In genomic region chr2:199775297-199775696, GRCh38 we compare ENCODE assay signal across 20 cellular contexts.
A peak's percentile ranks its signal among the peaks of the same experiment; 100 is the strongest.
DNase-seq lines count a peak whose midpoint lies in the region; TF ChIP-seq lines count a peak whose summit lies in the region.
"Had no signal": no experiment of that assay in that cellular context is flagged by ENCODE, and none has a peak within 500 bp of the region (broad histone marks: within the 10 kb centered on the region; RNA-seq: fewer than 3 reads in every experiment).

No MANE protein-coding gene starts in this region.

- H3K9me3 ChIP-seq in GM23248 (ENCODE audit: low read depth) (no peaks in the 10 kb centered on the region), esophagus muscularis mucosa (no peaks in the 10 kb centered on the region), mesodermal cell (ENCODE audit: control insufficient read depth, low read length) (no peaks in the 10 kb centered on the region), colonic mucosa (no peaks in the 10 kb centered on the region)
- H3K9me3 ChIP-seq: SK-N-SH had no signal

- no peaks in the 10 kb centered on the region for H3K27me3 Mint-ChIP-seq in activated naive CD8-positive, alpha-beta T cell treated with anti-CD3 and anti-CD28 coated beads for 36 hours

- no peaks in the 10 kb centered on the region for H3K4me1 Mint-ChIP-seq in activated naive CD8-positive, alpha-beta T cell treated with anti-CD3 and anti-CD28 coated beads for 36 hours

- H3K4me1 ChIP-seq in GM23248 (ENCODE audit: insufficient read depth) (no peaks in the 10 kb centered on the region), esophagus muscularis mucosa (no peaks in the 10 kb centered on the region), mesodermal cell (ENCODE audit: control insufficient read depth, insufficient read depth, low read length, poor library complexity, severe bottlenecking) (peaks cover 9% of the 10 kb centered on the region), colonic mucosa (no peaks in the 10 kb centered on the region)

- peaks cover 1% of the 10 kb centered on the region for H3K9me3 Mint-ChIP-seq in activated naive CD8-positive, alpha-beta T cell treated with anti-CD3 and anti-CD28 coated beads for 36 hours
- H3K9me3 Mint-ChIP-seq: CD8-positive, alpha-beta T cell had no signal

- H3K4me3 Mint-ChIP-seq in activated naive CD8-positive, alpha-beta T cell treated with anti-CD3 and anti-CD28 coated beads for 36 hours, result no peak overlapping the region
- H3K4me3 Mint-ChIP-seq: CD8-positive, alpha-beta T cell had no signal

- no peaks in the 10 kb centered on the region for H3K9me2 ChIP-seq in GM23248 (ENCODE audit: insufficient read depth)
- H3K9me2 ChIP-seq: SK-N-SH had no signal

- H3F3A ChIP-seq in GM23248 (ENCODE audit: insufficient read depth), result no peaks in the 10 kb centered on the region

- H3K27ac ChIP-seq in GM23248 (no peak overlapping the region), esophagus muscularis mucosa (replicated peaks in 1 of 4) (no peak overlapping the region), mesodermal cell (ENCODE audit: low read depth, low read length, severe bottlenecking) (peak overlapping the region; percentile 13), colonic mucosa (no peak overlapping the region)
- H3K27ac ChIP-seq: BLaER1 treated with 17β-estradiol and CSF1 and Interleukin-3, amounts not matched to agents 10 nM and 100 nM had no signal

- H4K20me1 ChIP-seq in GM23248 (ENCODE audit: insufficient read depth), result no peaks in the 10 kb centered on the region
- H4K20me1 ChIP-seq: BLaER1 treated with 17β-estradiol and CSF1 and Interleukin-3, amounts not matched to agents 10 nM and 100 nM had no signal

- no peak overlapping the region for H2AFZ ChIP-seq in GM23248

- no peaks in the 10 kb centered on the region for H3K36me3 Mint-ChIP-seq in activated naive CD8-positive, alpha-beta T cell treated with anti-CD3 and anti-CD28 coated beads for 36 hours
- H3K36me3 Mint-ChIP-seq: CD8-positive, alpha-beta T cell had no signal

- no peak overlapping the region for H3K27ac Mint-ChIP-seq in activated naive CD8-positive, alpha-beta T cell treated with anti-CD3 and anti-CD28 coated beads for 36 hours
- H3K27ac Mint-ChIP-seq: CD8-positive, alpha-beta T cell had no signal

- no peaks in the 10 kb centered on the region for H3K79me2 ChIP-seq in GM23248 (ENCODE audit: insufficient read depth)

- 57 to 62% methylated on average over 3 of the region's 3 CpGs for WGBS in GM23248 (ENCODE audit: low coverage in 1 of 2, low lambda C conversion rate in 2 of 2, missing lambda C conversion rate in 2 of 2), 2 experiments
- WGBS in esophagus muscularis mucosa, result 78% methylated on average over 3 of the region's 3 CpGs
- 55 to 90% methylated on average over 1 to 3 of the region's 3 CpGs for WGBS in mesodermal cell (ENCODE audit: insufficient coverage in 2 of 2), 2 experiments

- in situ Hi-C loops in GM23248 (cut with MboI), result no loop called here

- TF ChIP-seq CTCF in AG10803 (conservative IDR thresholded peaks at IDR 0.05; ENCODE audit: low read length), result no peak
- TF ChIP-seq CTCF in esophagus muscularis mucosa (IDR thresholded peaks at IDR 0.05), result no peak
- no peak for TF ChIP-seq CTCF in colonic mucosa (IDR thresholded peaks at IDR 0.05)

- H3K27me3 ChIP-seq in GM23248 (replicated peaks; ENCODE audit: insufficient read depth) (no peaks in the 10 kb centered on the region), esophagus muscularis mucosa (no peaks in the 10 kb centered on the region), colonic mucosa (no peaks in the 10 kb centered on the region)
- H3K27me3 ChIP-seq: BLaER1 treated with 17β-estradiol and CSF1 and Interleukin-3, amounts not matched to agents 10 nM and 100 nM had no signal

- DNase-seq in AG10803 (ENCODE audit: low read depth) (peak; percentile 11), GM23248 (peak; percentile 9), esophagus muscularis mucosa (ENCODE audit: extremely low spot score) (peak; percentile 47), retina (no peak), colonic mucosa (no peak), hippocampal formation (lab: John Stamatoyannopoulos, UW) (no peak)
- no peak for DNase-seq in activated naive CD8-positive, alpha-beta T cell treated with anti-CD3 and anti-CD28 coated beads for 36 hours
- DNase-seq: Calu3; CD8-positive, alpha-beta T cell; GOT3; KG1; MV-4-11; NCI-H1694 treated with DMSO at 0.1 percent for 48 hours; NCI-H2227 treated with DMSO at 0.1 percent for 48 hours; NCI-H510A treated with DMSO at 0.1 percent for 48 hours; NCI-H774; SHP77; SK-N-SH had no signal

- no peak for TF ChIP-seq POLR2A in esophagus muscularis mucosa (IDR thresholded peaks at IDR 0.05; ENCODE audit: low read depth)

- no peak overlapping the region for H3K4me2 ChIP-seq in GM23248 (ENCODE audit: unreplicated experiment)
- H3K4me2 ChIP-seq: BLaER1 treated with 17β-estradiol and CSF1 and Interleukin-3, amounts not matched to agents 10 nM and 100 nM; SK-N-SH had no signal

- H3K4me3 ChIP-seq in AG10803 (ENCODE audit: low read length) (no peak overlapping the region), GM23248 (no peak overlapping the region), esophagus muscularis mucosa (no peak overlapping the region), mesodermal cell (ENCODE audit: extremely low read depth, insufficient read depth, low read length, poor library complexity, severe bottlenecking) (no peak overlapping the region), colonic mucosa (no peak overlapping the region)
- H3K4me3 ChIP-seq: BLaER1 treated with 17β-estradiol and CSF1 and Interleukin-3, amounts not matched to agents 10 nM and 100 nM had no signal

- intact Hi-C loops in esophagus muscularis mucosa (cut with DNase I), result no loop called here
- intact Hi-C loops in colonic mucosa (cut with DNase I), result no loop called here

- H3K9ac ChIP-seq in GM23248 (no peak overlapping the region), colonic mucosa (ENCODE audit: low read depth in 2 of 2, low read length in 2 of 2) (no peak overlapping the region)
- H3K9ac ChIP-seq: BLaER1 treated with 17β-estradiol and CSF1 and Interleukin-3, amounts not matched to agents 10 nM and 100 nM; SK-N-SH had no signal

- no peak for TF ChIP-seq EP300 in esophagus muscularis mucosa (IDR thresholded peaks at IDR 0.05)

- H3K36me3 ChIP-seq in GM23248 (ENCODE audit: low read depth) (no peaks in the 10 kb centered on the region), esophagus muscularis mucosa (no peaks in the 10 kb centered on the region), mesodermal cell (ENCODE audit: control insufficient read depth, insufficient read depth, low read length) (no peaks in the 10 kb centered on the region), colonic mucosa (no peaks in the 10 kb centered on the region)
- H3K36me3 ChIP-seq: BLaER1 treated with 17β-estradiol and CSF1 and Interleukin-3, amounts not matched to agents 10 nM and 100 nM had no signal

Comparison
In these comparisons a context has a peak if more than half of its experiments do, and no peak if none do; other contexts are left out.
1. DNase-seq: peak in AG10803 (single experiment), GM23248 (single experiment) and esophagus muscularis mucosa (single experiment); none in activated naive CD8-positive, alpha-beta T cell treated with anti-CD3 and anti-CD28 coated beads for 36 hours (single experiment), retina (single experiment), colonic mucosa (single experiment) and hippocampal formation (0 of 2).